20 cellular contexts compared by ENCODE assay signal in the genomic region with DNA sequence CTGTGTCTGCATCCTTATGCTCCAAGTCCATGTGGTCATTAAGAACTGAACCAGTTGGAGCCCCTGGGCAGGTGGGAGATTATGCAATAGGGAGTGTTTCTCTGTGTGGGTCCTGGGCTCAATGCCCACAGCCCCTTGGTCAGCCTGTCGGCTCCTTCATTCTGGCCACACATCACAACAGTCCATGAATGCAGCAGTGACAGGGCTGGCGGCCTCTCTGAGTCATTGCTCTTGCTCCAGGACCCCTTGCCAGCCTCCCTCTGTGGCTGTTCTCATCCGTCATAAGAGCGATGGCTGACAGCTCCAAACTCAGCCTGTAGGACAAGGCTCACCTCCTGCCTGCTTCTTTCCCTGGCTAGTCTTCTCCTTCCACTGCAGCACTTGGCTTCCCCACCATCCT.
DNase-seq lines count a peak whose midpoint lies in the region; ATAC-seq, FAIRE-seq and TF ChIP-seq lines count a peak whose summit lies in the region.
"Had no signal": no experiment of that assay in that cellular context is flagged by ENCODE, and none has a peak within 500 bp of the region (broad histone marks: within the 10 kb centered on the region; RNA-seq: fewer than 3 reads in every experiment).

No MANE protein-coding gene starts in this region.

- no peak overlapping the region for H3K4ac ChIP-seq in neuronal stem cell (ENCODE audit: low read length)

- no peak overlapping the region for H3K4me3 ChIP-seq in HepG2 (replicated peaks in 1 of 3; ENCODE audit: insufficient read depth in 1 of 3, low read depth in 2 of 3, low read length in 3 of 3)
- H3K4me3 ChIP-seq in right lobe of liver: no peak overlapping the region
- no peak overlapping the region for H3K4me3 ChIP-seq in SJCRH30
- H3K4me3 ChIP-seq in neuronal stem cell (ENCODE audit: low read length in 2 of 2): no peak overlapping the region
- H3K4me3 ChIP-seq: BLaER1 treated with 17β-estradiol and CSF1 and Interleukin-3, amounts not matched to agents 10 nM and 100 nM; HAP-1 had no signal

- TF ChIP-seq RAD21 in HepG2 (CRISPR knock-in tag; IDR thresholded peaks at IDR 0.05): no peak

- H3K4me2 ChIP-seq in HepG2 (ENCODE audit: low read depth, low read length) (no peak overlapping the region), neuronal stem cell (ENCODE audit: insufficient read depth, low read length, poor library complexity, severe bottlenecking) (no peak overlapping the region)
- H3K4me2 ChIP-seq: BLaER1 treated with 17β-estradiol and CSF1 and Interleukin-3, amounts not matched to agents 10 nM and 100 nM had no signal

- DNase-seq in HepG2 (ENCODE audit: low spot score) (no peak), right lobe of liver (no peak), SJCRH30 (peak; percentile 24 to 28), neuronal stem cell (ENCODE audit: low spot score) (no peak), EL (no peak), NCI-H128 (lab: John Stamatoyannopoulos, UW; ENCODE audit: unreplicated experiment) (no peak)
- DNase-seq: CD4-positive, alpha-beta T cell; CD8-positive, alpha-beta memory T cell; DMS 273 treated with DMSO at 0.1 percent for 48 hours; DMS79; GOT3; HFFc6 had no signal

- H2BK15ac ChIP-seq in neuronal stem cell (ENCODE audit: low read length): no peak overlapping the region

- no peak overlapping the region for H3K27ac ChIP-seq in HepG2 (ENCODE audit: extremely low read length, insufficient read depth, low read length)
- no peak overlapping the region for H3K27ac ChIP-seq in right lobe of liver
- H3K27ac ChIP-seq in SJCRH30: no peak overlapping the region
- H3K27ac ChIP-seq in neuronal stem cell (replicated peaks; ENCODE audit: low read length): no peak overlapping the region
- H3K27ac ChIP-seq: 22Rv1; BLaER1 treated with 17β-estradiol and CSF1 and Interleukin-3, amounts not matched to agents 10 nM and 100 nM had no signal

- no peak overlapping the region for H2BK12ac ChIP-seq in neuronal stem cell (ENCODE audit: low read length)

- no peaks in the 10 kb centered on the region for H3K36me3 ChIP-seq in HepG2 (replicated peaks in 1 of 2; ENCODE audit: control insufficient read depth in 1 of 2, insufficient read depth in 2 of 2, low read length in 2 of 2)
- no peaks in the 10 kb centered on the region for H3K36me3 ChIP-seq in right lobe of liver
- H3K36me3 ChIP-seq in SJCRH30: no peaks in the 10 kb centered on the region
- H3K36me3 ChIP-seq in neuronal stem cell (replicated peaks in 1 of 2; ENCODE audit: control insufficient read depth in 2 of 2, insufficient read depth in 2 of 2, low read length in 2 of 2): no peaks in the 10 kb centered on the region
- H3K36me3 ChIP-seq: BLaER1 treated with 17β-estradiol and CSF1 and Interleukin-3, amounts not matched to agents 10 nM and 100 nM; HAP-1 had no signal

- FAIRE-seq in HepG2 (lab: Jason Lieb, UNC): no peak
- FAIRE-seq: A204.1, D721Med, G401.6, GM12892, H54 had no signal

- no peaks in the 10 kb centered on the region for H4K20me1 ChIP-seq in HepG2 (ENCODE audit: insufficient read depth, low read length)
- H4K20me1 ChIP-seq: BLaER1 treated with 17β-estradiol and CSF1 and Interleukin-3, amounts not matched to agents 10 nM and 100 nM had no signal

- CTCF ChIA-PET in HepG2 (lab: Yijun Ruan, JAX; ENCODE audit: low intra/inter-chr PET ratio, low total read pairs): no interaction called here

- no peaks in the 10 kb centered on the region for H3K79me1 ChIP-seq in neuronal stem cell (ENCODE audit: low read depth, low read length)

- no TSS peak for BruUV-seq in HepG2 (replicated peaks; lab: Mats Ljungman, UMichigan)

- H3K9me3 ChIP-seq in HepG2 (ENCODE audit: low read length): peaks cover 99% of the 10 kb centered on the region
- no peaks in the 10 kb centered on the region for H3K9me3 ChIP-seq in right lobe of liver
- no peaks in the 10 kb centered on the region for H3K9me3 ChIP-seq in SJCRH30 (replicated peaks)
- H3K9me3 ChIP-seq in neuronal stem cell (replicated peaks in 1 of 2; ENCODE audit: control insufficient read depth in 2 of 2, insufficient read depth in 1 of 2, low read depth in 1 of 2, low read length in 2 of 2): peaks cover 0 to 2% of the 10 kb centered on the region in 2 donors

- ATAC-seq in HepG2 (no peak), right lobe of liver (no peak)

- H3K14ac ChIP-seq in neuronal stem cell (ENCODE audit: low read length): no peak overlapping the region

- 20% methylated on average over 3 of the region's 4 CpGs for WGBS in HepG2 (ENCODE audit: low lambda C conversion rate)
- WGBS in right lobe of liver (ENCODE audit: insufficient coverage, low coverage, low lambda C conversion rate, missing lambda C conversion rate): 0% methylated on average over 1 of the region's 4 CpGs
- no CpG with 5 or more reads among the region's 4 CpGs for WGBS in neuronal stem cell (ENCODE audit: extremely low coverage in 2 of 2, insufficient read length in 2 of 2, insufficient replicate concordance in 1 of 2), 2 donors

- intact Hi-C loops in HepG2 (cut with micrococcal nuclease; ENCODE audit: unreplicated experiment) (no loop called here), right lobe of liver (cut with DNase I) (no loop called here)

- TF ChIP-seq POLR2A in HepG2 (IDR thresholded peaks at IDR 0.05; ENCODE audit: insufficient read depth in 1 of 2, low read depth in 2 of 2, low read length in 2 of 2) (no peak), right lobe of liver (IDR thresholded peaks at IDR 0.05) (no peak)

- no peaks in the 10 kb centered on the region for H3K79me2 ChIP-seq in HepG2 (ENCODE audit: insufficient read depth, low read length)

- H3K4me1 ChIP-seq in HepG2 (ENCODE audit: insufficient read depth, low read length) (no peaks in the 10 kb centered on the region), right lobe of liver (no peaks in the 10 kb centered on the region), SJCRH30 (no peaks in the 10 kb centered on the region), neuronal stem cell (ENCODE audit: control insufficient read depth in 2 of 2, insufficient read depth in 1 of 2, low read depth in 1 of 2, low read length in 2 of 2) (no peaks in the 10 kb centered on the region)
- H3K4me1 ChIP-seq: BLaER1 treated with 17β-estradiol and CSF1 and Interleukin-3, amounts not matched to agents 10 nM and 100 nM; HAP-1 had no signal

- TF ChIP-seq EP300 in HepG2 (IDR thresholded peaks at IDR 0.05; ENCODE audit: low read depth in 2 of 2, low read length in 2 of 2): no peak
- TF ChIP-seq EP300 in HepG2 (CRISPR knock-in tag; IDR thresholded peaks at IDR 0.05; ENCODE audit: borderline replicate concordance): no peak

- H2AFZ ChIP-seq in HepG2 (ENCODE audit: low read length) (no peak overlapping the region), neuronal stem cell (ENCODE audit: low read length) (no peak overlapping the region)

- no peak overlapping the region for H2BK120ac ChIP-seq in neuronal stem cell (ENCODE audit: low read depth, low read length)

- H3K18ac ChIP-seq in neuronal stem cell (ENCODE audit: low read length): peak overlapping the region; percentile 19

- H4K91ac ChIP-seq in neuronal stem cell (ENCODE audit: low read depth, low read length, poor library complexity): no peak overlapping the region

- TF ChIP-seq CTCF in HepG2 (CRISPR knock-in tag; IDR thresholded peaks at IDR 0.05) (no peak), right lobe of liver (IDR thresholded peaks at IDR 0.05) (no peak)

- H2AK5ac ChIP-seq in neuronal stem cell (ENCODE audit: low read depth, low read length): no peak overlapping the region

- no peaks in the 10 kb centered on the region for H3K27me3 ChIP-seq in HepG2 (ENCODE audit: control insufficient read depth in 1 of 2, insufficient read depth in 2 of 2, low read length in 2 of 2)
- H3K27me3 ChIP-seq in right lobe of liver: no peaks in the 10 kb centered on the region
- peaks cover 15% of the 10 kb centered on the region for H3K27me3 ChIP-seq in SJCRH30
- H3K27me3 ChIP-seq in neuronal stem cell (ENCODE audit: control insufficient read depth in 3 of 3, insufficient read depth in 3 of 3, low read depth in 1 of 3, low read length in 3 of 3): no peaks in the 10 kb centered on the region
- H3K27me3 ChIP-seq: BLaER1 treated with 17β-estradiol and CSF1 and Interleukin-3, amounts not matched to agents 10 nM and 100 nM had no signal

- no peak overlapping the region for H2BK5ac ChIP-seq in neuronal stem cell (ENCODE audit: low read length)

- no peak overlapping the region for H3K23ac ChIP-seq in neuronal stem cell (ENCODE audit: low read depth, low read length, poor library complexity)

- POLR2A ChIA-PET in HepG2 (lab: Yijun Ruan, JAX): no interaction called here

- no peak overlapping the region for H3K9ac ChIP-seq in HepG2 (ENCODE audit: insufficient read depth, low read depth, low read length)
- H3K9ac ChIP-seq in neuronal stem cell (ENCODE audit: low read depth, low read length, poor library complexity): no peak overlapping the region
- H3K9ac ChIP-seq: BLaER1 treated with 17β-estradiol and CSF1 and Interleukin-3, amounts not matched to agents 10 nM and 100 nM had no signal

- H4K8ac ChIP-seq in neuronal stem cell (ENCODE audit: low read depth, low read length): no peak overlapping the region

- in situ Hi-C loops in HepG2 (cut with HindIII; ENCODE audit: extremely low pct_ligation_motif_present, low pct_unique_long_range_greater_than_20kb): no loop called here

TF ChIP-seq in HepG2, 621 proteins besides CTCF, POLR2A, EP300 and RAD21:
- TF ChIP-seq CEBPB (IDR thresholded peaks at IDR 0.05; ENCODE audit: borderline replicate concordance, low read depth, low read length) (peak; percentile 27; the same call in 1 of the 2 replicates), NFE2L2 (IDR thresholded peaks at IDR 0.05; ENCODE audit: low read length) (no peak)

Comparison
In these comparisons a context has a peak if more than half of its experiments do, and no peak if none do; other contexts are left out.
1. DNase-seq: peak in SJCRH30 (2 of 2); none in HepG2 (single experiment), right lobe of liver (0 of 3), neuronal stem cell (single experiment), EL (single experiment) and NCI-H128 (single experiment).